ENCODE assay signal across 9 cellular contexts in the genomic region with DNA sequence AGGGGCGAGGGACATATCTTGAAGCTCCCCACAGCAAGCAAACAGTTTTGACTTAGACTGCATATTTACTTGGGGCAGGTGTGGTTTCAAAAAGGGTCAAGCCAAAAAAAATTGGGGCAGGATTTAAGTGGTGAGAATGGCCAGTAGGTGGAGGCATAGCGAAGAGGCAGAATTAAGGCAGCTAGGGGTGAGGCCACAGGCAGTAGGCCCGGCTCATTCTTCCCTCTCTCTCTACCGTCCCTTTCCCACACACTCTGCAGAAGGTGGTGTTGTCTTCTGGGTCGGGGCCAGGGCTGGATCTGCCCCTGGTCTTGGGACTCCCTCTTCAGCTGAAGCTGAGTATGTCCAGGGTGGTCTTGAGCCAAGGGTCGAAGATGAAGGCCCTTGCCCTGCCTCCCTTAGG. TPM values are rescaled to one million over a fixed set of nuclear protein-coding genes. Genes with fewer than 3 reads are reported as not detected.
DNase-seq lines count a peak whose midpoint lies in the region; ATAC-seq, FAIRE-seq and TF ChIP-seq lines count a peak whose summit lies in the region.
"Had no signal": no experiment of that assay in that cellular context is flagged by ENCODE, and none has a peak within 500 bp of the region (broad histone marks: within the 10 kb centered on the region; RNA-seq: fewer than 3 reads in every experiment).

No MANE protein-coding gene starts in this region.

- no peak overlapping the region for H3K4me3 ChIP-seq in astrocyte (ENCODE audit: insufficient read depth, low read depth, low read length)

- FAIRE-seq in G401.6 (lab: Jason Lieb, UNC), result peak; percentile 88
- no peak for FAIRE-seq in astrocyte (lab: Jason Lieb, UNC)

- no peaks in the 10 kb centered on the region for H3K9me3 Mint-ChIP-seq in astrocyte (ENCODE audit: unreplicated experiment)

- no peaks in the 10 kb centered on the region for H3K27me3 ChIP-seq in astrocyte (ENCODE audit: insufficient read depth, low read length)

- no peak overlapping the region for H3K4me2 ChIP-seq in astrocyte (ENCODE audit: low read length)

- peaks cover 7% of the 10 kb centered on the region for H3K27me3 Mint-ChIP-seq in astrocyte (ENCODE audit: low read depth, unreplicated experiment)

- TF ChIP-seq CTCF in astrocyte (IDR thresholded peaks at IDR 0.05; ENCODE audit: insufficient read depth, low read depth, low read length), result peak; percentile 40

- H3K79me2 ChIP-seq in astrocyte (ENCODE audit: insufficient read depth, low read length), result no peaks in the 10 kb centered on the region

- ATAC-seq in HG02840 (IDR thresholded peaks at IDR 0.05; ENCODE audit: low FRiP score, unreplicated experiment) (no peak), GM21786 (IDR thresholded peaks at IDR 0.05; ENCODE audit: unreplicated experiment) (no peak), HG03432 (IDR thresholded peaks at IDR 0.05; ENCODE audit: unreplicated experiment) (no peak)

- no peak overlapping the region for H3K4me3 Mint-ChIP-seq in astrocyte (ENCODE audit: unreplicated experiment)

- no peaks in the 10 kb centered on the region for H3K36me3 Mint-ChIP-seq in astrocyte (ENCODE audit: low read depth, unreplicated experiment)

- no peak overlapping the region for H3K27ac Mint-ChIP-seq in astrocyte (ENCODE audit: unreplicated experiment)

- H2AFZ ChIP-seq in astrocyte (ENCODE audit: low read depth, low read length), result no peak overlapping the region

- H3K4me1 ChIP-seq in astrocyte (ENCODE audit: insufficient read depth, low read length), result no peaks in the 10 kb centered on the region

- no peaks in the 10 kb centered on the region for H3K4me1 Mint-ChIP-seq in astrocyte (ENCODE audit: low read depth, unreplicated experiment)

- H3K9me3 ChIP-seq in astrocyte (ENCODE audit: insufficient read depth, low read depth, low read length), result no peaks in the 10 kb centered on the region

- no peak overlapping the region for H3K27ac ChIP-seq in astrocyte (ENCODE audit: low read depth, low read length)

- no peak overlapping the region for H3K9ac ChIP-seq in astrocyte (ENCODE audit: low read length)

- no peaks in the 10 kb centered on the region for H3K36me3 ChIP-seq in astrocyte (ENCODE audit: insufficient read depth, low read length)

- H4K20me1 ChIP-seq in astrocyte (ENCODE audit: insufficient read depth, low read length), result no peaks in the 10 kb centered on the region

- DNase-seq in A172 (ENCODE audit: low spot score) (peak; percentile 59), NCI-H460 (ENCODE audit: extremely low read depth, low read depth) (peak; percentile 44), astrocyte (ENCODE audit: low read depth) (no peak), kidney tubule cell (ENCODE audit: low spot score) (peak; percentile 43)

RNA-seq across cellular contexts. Expression of a gene that starts 2.6 kb away (rescaled TPM):
- total RNA-seq in A172 (2014; rRNA removed; shearing (Covaris generic)), result 2.8 TPM in 1 of 2 replicates, not detected in the other
- total RNA-seq in NCI-H460 (2014; rRNA removed; shearing (Covaris generic)), result 0.10 TPM in 1 of 2 replicates, not detected in the other
- polyA plus RNA-seq in NCI-H460 (2014; cell fraction: nucleus; rRNA removed), result 1.4 TPM in 1 of 2 replicates, not detected in the other
- total RNA-seq in astrocyte, result 0.79 and 1.4 TPM in 2 replicates

RNA-seq across cellular contexts. Expression of a gene that starts 4.9 kb away (rescaled TPM):
- total RNA-seq in A172 (2014; rRNA removed; shearing (Covaris generic)), result 64.0 and 77.4 TPM in 2 replicates
- total RNA-seq in NCI-H460 (2014; rRNA removed; shearing (Covaris generic)), result 51.5 and 53.9 TPM in 2 replicates
- 35.9 and 45.8 TPM in 2 replicates for polyA plus RNA-seq in NCI-H460 (2014; cell fraction: nucleus; rRNA removed)
- total RNA-seq in astrocyte, result 47.2 and 49.8 TPM in 2 replicates

RNA-seq across cellular contexts. Expression of a gene that starts 17.8 kb away (rescaled TPM):
- 61.1 and 76.5 TPM in 2 replicates for total RNA-seq in A172 (2014; rRNA removed; shearing (Covaris generic))
- 72.6 and 73.3 TPM in 2 replicates for total RNA-seq in NCI-H460 (2014; rRNA removed; shearing (Covaris generic))
- polyA plus RNA-seq in NCI-H460 (2014; cell fraction: nucleus; rRNA removed), result 77.5 and 90.8 TPM in 2 replicates
- total RNA-seq in astrocyte, result 54.3 and 60.2 TPM in 2 replicates

RNA-seq across cellular contexts. Expression of a gene that starts 18.2 kb away (rescaled TPM):
- not detected in 2 replicates for total RNA-seq in A172 (2014; rRNA removed; shearing (Covaris generic))
- total RNA-seq in NCI-H460 (2014; rRNA removed; shearing (Covaris generic)), result not detected in 2 replicates
- polyA plus RNA-seq in NCI-H460 (2014; cell fraction: nucleus; rRNA removed), result not detected in 2 replicates
- total RNA-seq in astrocyte, result 0.65 and 0.89 TPM in 2 replicates
- total RNA-seq: dermis microvascular lymphatic vessel endothelial cell had no signal

RNA-seq across cellular contexts. Expression of a gene that starts 42.6 kb away (rescaled TPM):
- 2.0 and 7.2 TPM in 2 replicates for total RNA-seq in A172 (2014; rRNA removed; shearing (Covaris generic))
- total RNA-seq in NCI-H460 (2014; rRNA removed; shearing (Covaris generic)), result 0.47 TPM in 1 of 2 replicates, not detected in the other
- 0.47 and 1.8 TPM in 2 replicates for polyA plus RNA-seq in NCI-H460 (2014; cell fraction: nucleus; rRNA removed)
- total RNA-seq in astrocyte, result 1.7 and 4.0 TPM in 2 replicates
